In genomic region chr6:47221565-47221964, GRCh38 we compare ENCODE assay signal across 21 cellular contexts.
DNase-seq lines count a peak whose midpoint lies in the region; ATAC-seq, FAIRE-seq and TF ChIP-seq lines count a peak whose summit lies in the region.
"Had no signal": no experiment of that assay in that cellular context is flagged by ENCODE, and none has a peak within 500 bp of the region (broad histone marks: within the 10 kb centered on the region; RNA-seq: fewer than 3 reads in every experiment).

No MANE protein-coding gene starts in this region.

- FAIRE-seq in H1 (lab: Jason Lieb, UNC): peak; percentile 39
- FAIRE-seq: GM12892, GM18507, H54 had no signal

- intact Hi-C loops in lower lobe of right lung (cut with DNase I): no loop called here

- no peak overlapping the region for H2AK5ac ChIP-seq in H1 (ENCODE audit: low read depth, low read length)

- H3K4ac ChIP-seq in H1 (replicated peaks; ENCODE audit: insufficient read length, low read depth, low read length): no peak overlapping the region

- H3K23ac ChIP-seq in H1 (ENCODE audit: insufficient read length): no peak overlapping the region

- H3K9ac ChIP-seq in ES-I3 (ENCODE audit: low read depth, low read length): peak overlapping the region; percentile 42; the same call in 1 of the 2 replicates
- no peak overlapping the region for H3K9ac ChIP-seq in H1 (replicated peaks in 1 of 4; ENCODE audit: extremely low read depth in 1 of 4, low read depth in 3 of 4, low read length in 3 of 4)

- DNase-seq in H1 (ENCODE audit: low read depth in 1 of 2, low spot score in 2 of 2) (peak; percentile 61 to 70), iPS-NIHi11 (ENCODE audit: low spot score) (peak; percentile 52), lower lobe of right lung (no peak), tibial nerve (ENCODE audit: low spot score in 2 of 2) (no peak)
- DNase-seq in activated CD8-positive, alpha-beta memory T cell treated with anti-CD3 and anti-CD28 coated beads, Interleukin-2, amount 50 U/mL, for 4 hours: no peak
- no peak for DNase-seq in activated CD4-positive, alpha-beta T cell treated with anti-CD3 and anti-CD28 coated beads, Interleukin-2, amount 50 U/mL, for 4 hours
- DNase-seq: CD8-positive, alpha-beta memory T cell; DMS53; EL; NCI-H1694 treated with DMSO at 0.1 percent for 48 hours; NCI-H2107; NCI-H510A; NCI-H82; PC-3; SIG-M5 had no signal

- H4K91ac ChIP-seq in H1 (replicated peaks; ENCODE audit: insufficient read length, low read length): no peak overlapping the region

- no peak for ATAC-seq in lower lobe of right lung
- ATAC-seq: PC-3 had no signal

- no peak overlapping the region for H2BK20ac ChIP-seq in H1 (ENCODE audit: low read length)

- TF ChIP-seq POLR2A in H1 (IDR thresholded peaks at IDR 0.05; ENCODE audit: control extremely low read depth in 1 of 2, low read depth in 2 of 2, low read length in 2 of 2): no peak
- TF ChIP-seq POLR2A in tibial nerve (IDR thresholded peaks at IDR 0.05): no peak

- H4K5ac ChIP-seq in H1 (ENCODE audit: insufficient read length, low read depth, low read length): no peak overlapping the region

- H2AFZ ChIP-seq in H1 (ENCODE audit: low read length): no peak overlapping the region

- H3K4me1 ChIP-seq in ES-I3 (ENCODE audit: insufficient read depth, low read length): no peaks in the 10 kb centered on the region
- H3K4me1 ChIP-seq in H1 (replicated peaks in 1 of 4; ENCODE audit: control insufficient read depth in 3 of 4, insufficient read depth in 4 of 4, low read length in 3 of 4): peaks cover 0 to 8% (median 3%) of the 10 kb centered on the region in 4 experiments; a peak in 2 of 7 replicates
- no peaks in the 10 kb centered on the region for H3K4me1 ChIP-seq in lower lobe of right lung
- no peaks in the 10 kb centered on the region for H3K4me1 ChIP-seq in tibial nerve

- H3K14ac ChIP-seq in H1 (ENCODE audit: insufficient read length): no peak overlapping the region

- CTCF ChIA-PET in H1 (lab: Charles Lee; ENCODE audit: partially characterized antibody): interaction anchor here (1.4 to 2.0 kb wide), 3 partner anchors 10 to 125 kb away, joined by 3 to 8 read pairs (median 3); no protein-coding TSS in a partner anchor

- no peak overlapping the region for H2BK120ac ChIP-seq in H1 (replicated peaks; ENCODE audit: low read depth, low read length)

- H3K27ac ChIP-seq in H1 (ENCODE audit: low read depth, low read length): peak overlapping the region; percentile 34; the same call in 1 of the 2 replicates
- H3K27ac ChIP-seq in lower lobe of right lung: no peak overlapping the region
- H3K27ac ChIP-seq in tibial nerve: no peak overlapping the region
- H3K27ac ChIP-seq: RWPE1 had no signal

- no peak overlapping the region for H2BK12ac ChIP-seq in H1 (ENCODE audit: low read depth, low read length)

- H3K36me3 ChIP-seq in ES-I3 (ENCODE audit: insufficient read depth, low read length): no peaks in the 10 kb centered on the region
- no peaks in the 10 kb centered on the region for H3K36me3 ChIP-seq in H1 (ENCODE audit: control insufficient read depth in 2 of 4, insufficient read depth in 4 of 4, low read length in 3 of 4)
- H3K36me3 ChIP-seq in lower lobe of right lung: no peaks in the 10 kb centered on the region
- no peaks in the 10 kb centered on the region for H3K36me3 ChIP-seq in tibial nerve

- H3K4me2 ChIP-seq in H1 (ENCODE audit: insufficient read depth in 1 of 2, low read depth in 2 of 2, low read length in 2 of 2): peak overlapping the region in 1 of 2 experiments; percentile 21; a peak in 3 of 4 replicates

- peak overlapping the region in 1 of 4 experiments; percentile 46; a peak in 1 of 8 replicates for H3K4me3 ChIP-seq in H1 (ENCODE audit: extremely low read depth in 1 of 4, insufficient read depth in 2 of 4, low read depth in 3 of 4, low read length in 4 of 4)
- H3K4me3 ChIP-seq in lower lobe of right lung: no peak overlapping the region
- H3K4me3 ChIP-seq in tibial nerve: no peak overlapping the region

- H3K27me3 ChIP-seq in H1 (replicated peaks in 1 of 4; ENCODE audit: control insufficient read depth in 3 of 4, extremely low read depth in 1 of 4, insufficient read depth in 3 of 4, low read length in 3 of 4) (no peaks in the 10 kb centered on the region), lower lobe of right lung (ENCODE audit: low read depth) (no peaks in the 10 kb centered on the region), tibial nerve (no peaks in the 10 kb centered on the region)

- H3K18ac ChIP-seq in H1 (ENCODE audit: extremely low read depth, low read length): no peak overlapping the region

- H3K79me2 ChIP-seq in H1 (ENCODE audit: control insufficient read depth in 1 of 2, insufficient read depth in 2 of 2, low read length in 2 of 2): no peaks in the 10 kb centered on the region

- no peaks in the 10 kb centered on the region for H4K20me1 ChIP-seq in H1 (replicated peaks in 1 of 2; ENCODE audit: control insufficient read depth in 1 of 2, insufficient read depth in 2 of 2, low read length in 2 of 2)

- 17% methylated on average over 9 of the region's 9 CpGs; no CpG with 5 or more reads in 1 of the 2 experiments for WGBS in H1 (ENCODE audit: extremely low coverage in 1 of 2, insufficient coverage in 1 of 2, insufficient read length in 1 of 2, insufficient replicate concordance in 2 of 2, low coverage in 1 of 2, low lambda C conversion rate in 2 of 2, missing lambda C conversion rate in 1 of 2), 2 experiments
- 39 to 43% methylated on average over 9 of the region's 9 CpGs for WGBS in tibial nerve, 2 donors

- H3K23me2 ChIP-seq in H1 (ENCODE audit: low read depth, low read length): no peaks in the 10 kb centered on the region

- TF ChIP-seq CTCF in H1 (IDR thresholded peaks at IDR 0.05; ENCODE audit: control extremely low read depth in 1 of 3, insufficient read depth in 1 of 3, low read depth in 1 of 3, low read length in 3 of 3) (no peak), lower lobe of right lung (IDR thresholded peaks at IDR 0.05) (no peak), tibial nerve (IDR thresholded peaks at IDR 0.05) (no peak)

- TF ChIP-seq EP300 in Ishikawa (IDR thresholded peaks at IDR 0.05; ENCODE audit: borderline replicate concordance) (no peak), H1 (IDR thresholded peaks at IDR 0.05; ENCODE audit: borderline replicate concordance in 1 of 2, low read depth in 2 of 2, low read length in 2 of 2) (no peak), tibial nerve (IDR thresholded peaks at IDR 0.05) (no peak)

- POLR2A ChIA-PET in H1 (lab: Charles Lee; ENCODE audit: partially characterized antibody): interaction anchor here (1.2 to 1.3 kb wide), 2 partner anchors 84 to 88 kb away, joined by 3 to 6 read pairs; partner anchors contain the start of gene TNFRSF21

- TF ChIP-seq RAD21 in Ishikawa (IDR thresholded peaks at IDR 0.05; ENCODE audit: low read depth): no peak
- no peak for TF ChIP-seq RAD21 in H1 (IDR thresholded peaks at IDR 0.05 in 1 of 2, conservative IDR thresholded peaks at IDR 0.05 in 1 of 2; ENCODE audit: low read depth in 2 of 2, low read length in 2 of 2)

- no peak overlapping the region for H3K56ac ChIP-seq in H1 (replicated peaks; ENCODE audit: insufficient read length, low read depth, low read length)

- H3K9me3 ChIP-seq in ES-I3 (ENCODE audit: control insufficient read depth, insufficient read depth, low read length) (no peaks in the 10 kb centered on the region), H1 (ENCODE audit: insufficient read depth in 2 of 2, low read depth in 1 of 2, low read length in 1 of 2) (no peaks in the 10 kb centered on the region), lower lobe of right lung (no peaks in the 10 kb centered on the region), tibial nerve (no peaks in the 10 kb centered on the region)

- no peak overlapping the region for H2BK5ac ChIP-seq in H1 (ENCODE audit: low read depth, low read length)

- no peak overlapping the region for H2BK15ac ChIP-seq in H1 (ENCODE audit: low read length)

- H3K79me1 ChIP-seq in H1 (ENCODE audit: low read depth, low read length): no peaks in the 10 kb centered on the region

- H4K8ac ChIP-seq in H1 (ENCODE audit: extremely low read depth, insufficient read depth, low read length): no peak overlapping the region

TF ChIP-seq in Ishikawa, 13 proteins besides CTCF, POLR2A, EP300 and RAD21:
- TF ChIP-seq TCF12 (IDR thresholded peaks at IDR 0.05; ENCODE audit: low read depth) (no peak), TEAD4 (IDR thresholded peaks at IDR 0.05) (no peak), NFIC (IDR thresholded peaks at IDR 0.05) (no peak), YY1 (IDR thresholded peaks at IDR 0.05; ENCODE audit: low read depth) (no peak)
- TF ChIP-seq, protein P1, sequence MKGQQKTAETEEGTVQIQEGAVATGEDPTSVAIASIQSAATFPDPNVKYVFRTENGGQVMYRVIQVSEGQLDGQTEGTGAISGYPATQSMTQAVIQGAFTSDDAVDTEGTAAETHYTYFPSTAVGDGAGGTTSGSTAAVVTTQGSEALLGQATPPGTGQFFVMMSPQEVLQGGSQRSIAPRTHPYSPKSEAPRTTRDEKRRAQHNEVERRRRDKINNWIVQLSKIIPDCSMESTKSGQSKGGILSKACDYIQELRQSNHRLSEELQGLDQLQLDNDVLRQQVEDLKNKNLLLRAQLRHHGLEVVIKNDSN (IDR thresholded peaks at IDR 0.05): 0 out of 2 replicates have a peak, but pooled peaks have one; percentile 15

TF ChIP-seq in H1, 55 proteins besides CTCF, POLR2A, EP300 and RAD21 (continues in another document):
- TF ChIP-seq HDAC2 (IDR thresholded peaks at IDR 0.05; ENCODE audit: borderline replicate concordance in 1 of 2, low read depth in 2 of 2, low read length in 2 of 2) (peak in 1 of 2 experiments; percentile 99; a peak in 3 of 4 replicates), BACH1 (IDR thresholded peaks at IDR 0.05; ENCODE audit: low read length) (peak; percentile 78), POU5F1 (IDR thresholded peaks at IDR 0.05; ENCODE audit: low read depth, low read length) (peak; percentile 64; the same call in 1 of the 2 replicates), ASH2L (IDR thresholded peaks at IDR 0.05; ENCODE audit: low read length) (peak; percentile 30), SRF (IDR thresholded peaks at IDR 0.05; ENCODE audit: low read depth, low read length) (peak; percentile 69; the same call in 1 of the 2 replicates), JUN (IDR thresholded peaks at IDR 0.05; ENCODE audit: low read depth, low read length) (no peak), CHD1 (IDR thresholded peaks at IDR 0.05; ENCODE audit: low read depth, low read length) (no peak), SP4 (IDR thresholded peaks at IDR 0.05; ENCODE audit: low read length) (no peak)
- TF ChIP-seq, protein P2, sequence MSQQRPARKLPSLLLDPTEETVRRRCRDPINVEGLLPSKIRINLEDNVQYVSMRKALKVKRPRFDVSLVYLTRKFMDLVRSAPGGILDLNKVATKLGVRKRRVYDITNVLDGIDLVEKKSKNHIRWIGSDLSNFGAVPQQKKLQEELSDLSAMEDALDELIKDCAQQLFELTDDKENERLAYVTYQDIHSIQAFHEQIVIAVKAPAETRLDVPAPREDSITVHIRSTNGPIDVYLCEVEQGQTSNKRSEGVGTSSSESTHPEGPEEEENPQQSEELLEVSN (IDR thresholded peaks at IDR 0.05): peak; percentile 43; the same call in 1 of the 2 replicates
- TF ChIP-seq, protein P3, sequence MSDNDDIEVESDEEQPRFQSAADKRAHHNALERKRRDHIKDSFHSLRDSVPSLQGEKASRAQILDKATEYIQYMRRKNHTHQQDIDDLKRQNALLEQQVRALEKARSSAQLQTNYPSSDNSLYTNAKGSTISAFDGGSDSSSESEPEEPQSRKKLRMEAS (IDR thresholded peaks at IDR 0.05): peak; percentile 78

Comparison
In these comparisons a context has a peak if more than half of its experiments do, and no peak if none do; other contexts are left out.
1. DNase-seq: peak in H1 (2 of 2) and iPS-NIHi11 (single experiment); none in activated CD8-positive, alpha-beta memory T cell treated with anti-CD3 and anti-CD28 coated beads, Interleukin-2, amount 50 U/mL, for 4 hours (single experiment), lower lobe of right lung (single experiment), tibial nerve (0 of 2) and activated CD4-positive, alpha-beta T cell treated with anti-CD3 and anti-CD28 coated beads, Interleukin-2, amount 50 U/mL, for 4 hours (0 of 2).